35 cellular contexts compared by ENCODE assay signal in genomic region chr1:4415476-4415875, GRCh38.
"Had no signal": no experiment of that assay in that cellular context is flagged by ENCODE, and none has a peak within 500 bp of the region (broad histone marks: within the 10 kb centered on the region; RNA-seq: fewer than 3 reads in every experiment).

No MANE protein-coding gene starts in this region.

- H3K27me3 ChIP-seq: MG63 had no signal

- DNase-seq: Karpas-422, Kasumi-1, KBM-7, KG1, MG63, MM.1S, MV-4-11, NCI-H1048, NCI-H1092, NCI-H1092 treated with DMSO at 0.1 percent for 48 hours, NCI-H1105, NCI-H1105 treated with DMSO at 0.1 percent for 48 hours, NCI-H1417, NCI-H1417 treated with DMSO at 0.1 percent for 48 hours, NCI-H1436, NCI-H1436 treated with DMSO at 0.1 percent for 48 hours, NCI-H146, NCI-H1694, NCI-H1694 treated with DMSO at 0.1 percent for 48 hours, NCI-H187, NCI-H187 treated with DMSO at 0.1 percent for 48 hours, NCI-H1930, NCI-H2029, NCI-H2029 treated with DMSO at 0.1 percent for 48 hours, NCI-H2081, NCI-H2081 treated with DMSO at 0.1 percent for 48 hours, NCI-H2107, NCI-H2171, NCI-H2171 treated with DMSO at 0.1 percent for 48 hours, NCI-H2227 treated with DMSO at 0.1 percent for 48 hours, NCI-H226, NCI-H345, NCI-H446, NCI-H446 treated with DMSO at 0.1 percent for 48 hours had no signal

- H3K4me3 ChIP-seq: MG63 had no signal

- H3K36me3 ChIP-seq: MG63 had no signal

- H3K27ac ChIP-seq: KMS-11 had no signal

- H3K9me3 ChIP-seq: MG63 had no signal
